In genomic region chr1:23171181-23171755, GRCh38 we compare ENCODE assay signal across 2 cellular contexts.
TF ChIP-seq lines count a peak whose summit lies in the region.

No MANE protein-coding gene starts in this region.

TF ChIP-seq in SK-N-SH, 30 proteins besides CTCF, POLR2A, EP300 and RAD21:
- no peak for TF ChIP-seq REST (IDR thresholded peaks at IDR 0.05; ENCODE audit: low read depth, low read length)
- no peak for TF ChIP-seq GATA2 (CRISPR knock-in tag; IDR thresholded peaks at IDR 0.05)
- no peak for TF ChIP-seq FOXM1 (IDR thresholded peaks at IDR 0.05; ENCODE audit: low read depth)
- TF ChIP-seq TEAD4 (IDR thresholded peaks at IDR 0.05; ENCODE audit: borderline replicate concordance, insufficient read depth): no peak
- no peak for TF ChIP-seq USF1 (IDR thresholded peaks at IDR 0.05; ENCODE audit: borderline replicate concordance, low read depth)
- TF ChIP-seq TCF12 (IDR thresholded peaks at IDR 0.05): no peak
- TF ChIP-seq RCOR1 (IDR thresholded peaks at IDR 0.05; ENCODE audit: low read length): no peak
- no peak for TF ChIP-seq MEF2A (IDR thresholded peaks at IDR 0.05; ENCODE audit: borderline replicate concordance, low read depth)
- no peak for TF ChIP-seq GABPA (IDR thresholded peaks at IDR 0.05; ENCODE audit: low read depth)
- TF ChIP-seq TAF1 (IDR thresholded peaks at IDR 0.05; ENCODE audit: borderline replicate concordance, low read depth, low read length): no peak
- no peak for TF ChIP-seq SMC3 (IDR thresholded peaks at IDR 0.05; ENCODE audit: low read depth, low read length)
- no peak for TF ChIP-seq JUND (IDR thresholded peaks at IDR 0.05)
- TF ChIP-seq, protein P1, sequence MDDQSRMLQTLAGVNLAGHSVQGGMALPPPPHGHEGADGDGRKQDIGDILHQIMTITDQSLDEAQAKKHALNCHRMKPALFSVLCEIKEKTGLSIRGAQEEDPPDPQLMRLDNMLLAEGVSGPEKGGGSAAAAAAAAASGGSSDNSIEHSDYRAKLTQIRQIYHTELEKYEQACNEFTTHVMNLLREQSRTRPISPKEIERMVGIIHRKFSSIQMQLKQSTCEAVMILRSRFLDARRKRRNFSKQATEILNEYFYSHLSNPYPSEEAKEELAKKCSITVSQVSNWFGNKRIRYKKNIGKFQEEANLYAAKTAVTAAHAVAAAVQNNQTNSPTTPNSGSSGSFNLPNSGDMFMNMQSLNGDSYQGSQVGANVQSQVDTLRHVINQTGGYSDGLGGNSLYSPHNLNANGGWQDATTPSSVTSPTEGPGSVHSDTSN (IDR thresholded peaks at IDR 0.05): no peak
- TF ChIP-seq, protein P2, sequence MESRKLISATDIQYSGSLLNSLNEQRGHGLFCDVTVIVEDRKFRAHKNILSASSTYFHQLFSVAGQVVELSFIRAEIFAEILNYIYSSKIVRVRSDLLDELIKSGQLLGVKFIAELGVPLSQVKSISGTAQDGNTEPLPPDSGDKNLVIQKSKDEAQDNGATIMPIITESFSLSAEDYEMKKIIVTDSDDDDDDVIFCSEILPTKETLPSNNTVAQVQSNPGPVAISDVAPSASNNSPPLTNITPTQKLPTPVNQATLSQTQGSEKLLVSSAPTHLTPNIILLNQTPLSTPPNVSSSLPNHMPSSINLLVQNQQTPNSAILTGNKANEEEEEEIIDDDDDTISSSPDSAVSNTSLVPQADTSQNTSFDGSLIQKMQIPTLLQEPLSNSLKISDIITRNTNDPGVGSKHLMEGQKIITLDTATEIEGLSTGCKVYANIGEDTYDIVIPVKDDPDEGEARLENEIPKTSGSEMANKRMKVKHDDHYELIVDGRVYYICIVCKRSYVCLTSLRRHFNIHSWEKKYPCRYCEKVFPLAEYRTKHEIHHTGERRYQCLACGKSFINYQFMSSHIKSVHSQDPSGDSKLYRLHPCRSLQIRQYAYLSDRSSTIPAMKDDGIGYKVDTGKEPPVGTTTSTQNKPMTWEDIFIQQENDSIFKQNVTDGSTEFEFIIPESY (IDR thresholded peaks at IDR 0.05; ENCODE audit: borderline replicate concordance, low read depth): no peak

TF ChIP-seq in SK-N-SH treated with all-trans-retinoic acid at 6 μM for 48 hours, 23 proteins besides CTCF, POLR2A, EP300 and RAD21:
- TF ChIP-seq GLIS3 (CRISPR knock-in tag; IDR thresholded peaks at IDR 0.05): no peak
- TF ChIP-seq ZNF70 (CRISPR knock-in tag; IDR thresholded peaks at IDR 0.05): no peak
- TF ChIP-seq TOX (CRISPR knock-in tag; IDR thresholded peaks at IDR 0.05; ENCODE audit: borderline replicate concordance): no peak
- no peak for TF ChIP-seq CSDC2 (CRISPR knock-in tag; IDR thresholded peaks at IDR 0.05)
- TF ChIP-seq POU6F1 (CRISPR knock-in tag; IDR thresholded peaks at IDR 0.05; ENCODE audit: borderline replicate concordance, low read depth): no peak
- TF ChIP-seq ZFP30 (CRISPR knock-in tag; IDR thresholded peaks at IDR 0.05): no peak
- TF ChIP-seq ARNTL (CRISPR knock-in tag; IDR thresholded peaks at IDR 0.05; ENCODE audit: borderline replicate concordance, low read depth): no peak
- no peak for TF ChIP-seq TCF4 (CRISPR knock-in tag; IDR thresholded peaks at IDR 0.05; ENCODE audit: borderline replicate concordance)
- no peak for TF ChIP-seq PPARA (CRISPR knock-in tag; IDR thresholded peaks at IDR 0.05; ENCODE audit: borderline replicate concordance)
- no peak for TF ChIP-seq ZFP3 (CRISPR knock-in tag; IDR thresholded peaks at IDR 0.05)
- no peak for TF ChIP-seq ESRRG (CRISPR knock-in tag; IDR thresholded peaks at IDR 0.05)
- TF ChIP-seq, protein P3, sequence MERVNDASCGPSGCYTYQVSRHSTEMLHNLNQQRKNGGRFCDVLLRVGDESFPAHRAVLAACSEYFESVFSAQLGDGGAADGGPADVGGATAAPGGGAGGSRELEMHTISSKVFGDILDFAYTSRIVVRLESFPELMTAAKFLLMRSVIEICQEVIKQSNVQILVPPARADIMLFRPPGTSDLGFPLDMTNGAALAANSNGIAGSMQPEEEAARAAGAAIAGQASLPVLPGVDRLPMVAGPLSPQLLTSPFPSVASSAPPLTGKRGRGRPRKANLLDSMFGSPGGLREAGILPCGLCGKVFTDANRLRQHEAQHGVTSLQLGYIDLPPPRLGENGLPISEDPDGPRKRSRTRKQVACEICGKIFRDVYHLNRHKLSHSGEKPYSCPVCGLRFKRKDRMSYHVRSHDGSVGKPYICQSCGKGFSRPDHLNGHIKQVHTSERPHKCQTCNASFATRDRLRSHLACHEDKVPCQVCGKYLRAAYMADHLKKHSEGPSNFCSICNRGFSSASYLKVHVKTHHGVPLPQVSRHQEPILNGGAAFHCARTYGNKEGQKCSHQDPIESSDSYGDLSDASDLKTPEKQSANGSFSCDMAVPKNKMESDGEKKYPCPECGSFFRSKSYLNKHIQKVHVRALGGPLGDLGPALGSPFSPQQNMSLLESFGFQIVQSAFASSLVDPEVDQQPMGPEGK (CRISPR knock-in tag; IDR thresholded peaks at IDR 0.05; ENCODE audit: borderline replicate concordance): no peak
- TF ChIP-seq SNAI2 (CRISPR knock-in tag; IDR thresholded peaks at IDR 0.05): no peak
- TF ChIP-seq, protein P4, sequence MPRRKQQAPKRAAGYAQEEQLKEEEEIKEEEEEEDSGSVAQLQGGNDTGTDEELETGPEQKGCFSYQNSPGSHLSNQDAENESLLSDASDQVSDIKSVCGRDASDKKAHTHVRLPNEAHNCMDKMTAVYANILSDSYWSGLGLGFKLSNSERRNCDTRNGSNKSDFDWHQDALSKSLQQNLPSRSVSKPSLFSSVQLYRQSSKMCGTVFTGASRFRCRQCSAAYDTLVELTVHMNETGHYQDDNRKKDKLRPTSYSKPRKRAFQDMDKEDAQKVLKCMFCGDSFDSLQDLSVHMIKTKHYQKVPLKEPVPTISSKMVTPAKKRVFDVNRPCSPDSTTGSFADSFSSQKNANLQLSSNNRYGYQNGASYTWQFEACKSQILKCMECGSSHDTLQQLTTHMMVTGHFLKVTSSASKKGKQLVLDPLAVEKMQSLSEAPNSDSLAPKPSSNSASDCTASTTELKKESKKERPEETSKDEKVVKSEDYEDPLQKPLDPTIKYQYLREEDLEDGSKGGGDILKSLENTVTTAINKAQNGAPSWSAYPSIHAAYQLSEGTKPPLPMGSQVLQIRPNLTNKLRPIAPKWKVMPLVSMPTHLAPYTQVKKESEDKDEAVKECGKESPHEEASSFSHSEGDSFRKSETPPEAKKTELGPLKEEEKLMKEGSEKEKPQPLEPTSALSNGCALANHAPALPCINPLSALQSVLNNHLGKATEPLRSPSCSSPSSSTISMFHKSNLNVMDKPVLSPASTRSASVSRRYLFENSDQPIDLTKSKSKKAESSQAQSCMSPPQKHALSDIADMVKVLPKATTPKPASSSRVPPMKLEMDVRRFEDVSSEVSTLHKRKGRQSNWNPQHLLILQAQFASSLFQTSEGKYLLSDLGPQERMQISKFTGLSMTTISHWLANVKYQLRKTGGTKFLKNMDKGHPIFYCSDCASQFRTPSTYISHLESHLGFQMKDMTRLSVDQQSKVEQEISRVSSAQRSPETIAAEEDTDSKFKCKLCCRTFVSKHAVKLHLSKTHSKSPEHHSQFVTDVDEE (CRISPR knock-in tag; IDR thresholded peaks at IDR 0.05): no peak
- no peak for TF ChIP-seq RARB (CRISPR knock-in tag; IDR thresholded peaks at IDR 0.05)
- TF ChIP-seq ZC3H10 (CRISPR knock-in tag; IDR thresholded peaks at IDR 0.05): no peak
- no peak for TF ChIP-seq ZNF8 (CRISPR knock-in tag; IDR thresholded peaks at IDR 0.05)
- TF ChIP-seq, protein P5, sequence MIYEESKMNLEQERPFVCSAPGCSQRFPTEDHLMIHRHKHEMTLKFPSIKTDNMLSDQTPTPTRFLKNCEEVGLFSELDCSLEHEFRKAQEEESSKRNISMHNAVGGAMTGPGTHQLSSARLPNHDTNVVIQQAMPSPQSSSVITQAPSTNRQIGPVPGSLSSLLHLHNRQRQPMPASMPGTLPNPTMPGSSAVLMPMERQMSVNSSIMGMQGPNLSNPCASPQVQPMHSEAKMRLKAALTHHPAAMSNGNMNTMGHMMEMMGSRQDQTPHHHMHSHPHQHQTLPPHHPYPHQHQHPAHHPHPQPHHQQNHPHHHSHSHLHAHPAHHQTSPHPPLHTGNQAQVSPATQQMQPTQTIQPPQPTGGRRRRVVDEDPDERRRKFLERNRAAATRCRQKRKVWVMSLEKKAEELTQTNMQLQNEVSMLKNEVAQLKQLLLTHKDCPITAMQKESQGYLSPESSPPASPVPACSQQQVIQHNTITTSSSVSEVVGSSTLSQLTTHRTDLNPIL (CRISPR knock-in tag; IDR thresholded peaks at IDR 0.05; ENCODE audit: low read depth): no peak
- no peak for TF ChIP-seq ZNF565 (CRISPR knock-in tag; conservative IDR thresholded peaks at IDR 0.05; ENCODE audit: low read depth)
- no peak for TF ChIP-seq OSR1 (CRISPR knock-in tag; IDR thresholded peaks at IDR 0.05)
